ENCODE assay signal across 16 cellular contexts in genomic region chr20:25277051-25277801, GRCh38. TPM values are rescaled to one million over a fixed set of nuclear protein-coding genes. Genes with fewer than 3 reads are reported as not detected.
DNase-seq lines count a peak whose midpoint lies in the region; ATAC-seq, FAIRE-seq and TF ChIP-seq lines count a peak whose summit lies in the region.
"Had no signal": no experiment of that assay in that cellular context is flagged by ENCODE, and none has a peak within 500 bp of the region (broad histone marks: within the 10 kb centered on the region; RNA-seq: fewer than 3 reads in every experiment).

No MANE protein-coding gene starts in this region.

- H3K9me3 ChIP-seq in kidney (ENCODE audit: control insufficient read depth in 1 of 2, low read length in 2 of 2) (no peaks in the 10 kb centered on the region), stomach (no peaks in the 10 kb centered on the region)
- H3K9me3 ChIP-seq: ascending aorta had no signal

- intact Hi-C loops in kidney (cut with DNase I) (no loop called here), stomach (cut with DNase I; ENCODE audit: low total_unique reads) (no loop called here)

- TF ChIP-seq POLR2A in stomach (IDR thresholded peaks at IDR 0.05) = no peak

- H3K27me3 ChIP-seq in stomach = no peaks in the 10 kb centered on the region
- H3K27me3 ChIP-seq: ascending aorta had no signal

- ATAC-seq in GM19467 (IDR thresholded peaks at IDR 0.05; ENCODE audit: unreplicated experiment) (no peak), GM18519 (IDR thresholded peaks at IDR 0.05; ENCODE audit: low FRiP score, unreplicated experiment) (no peak)
- ATAC-seq: PC-3 had no signal

- H3K36me3 ChIP-seq in kidney (ENCODE audit: control insufficient read depth in 1 of 2, insufficient read depth in 2 of 2, low read length in 2 of 2) (peaks cover 14 to 22% of the 10 kb centered on the region in 2 donors), stomach (peaks cover 59 to 100% (median 100%) of the 10 kb centered on the region in 4 donors)

- H3K4me1 ChIP-seq in kidney (ENCODE audit: control insufficient read depth in 1 of 2, insufficient read depth in 1 of 2, low read depth in 1 of 2, low read length in 2 of 2) (peaks cover 0 to 8% of the 10 kb centered on the region in 2 donors), stomach (peaks cover 0 to 10% (median 3%) of the 10 kb centered on the region in 4 donors)
- H3K4me1 ChIP-seq: ascending aorta had no signal

- DNase-seq in NCI-H1092 (lab: John Stamatoyannopoulos, UW) = peak; percentile 42
- DNase-seq in kidney = peak; percentile 64
- peak; percentile 23 for DNase-seq in stomach
- no peak for DNase-seq in anterior cingulate cortex (lab: John Stamatoyannopoulos, UW)
- DNase-seq: activated T-cell treated with anti-CD3 and anti-CD28 coated beads for 4 hours; CD4-positive, CD25-positive, alpha-beta regulatory T cell; mesendoderm; NCI-H146; NCI-H524; PC-3 had no signal

- no peak for FAIRE-seq in kidney (lab: Jason Lieb, UNC)

- no peak overlapping the region for H3K4me3 ChIP-seq in kidney (ENCODE audit: low read length in 2 of 2)
- no peak overlapping the region for H3K4me3 ChIP-seq in stomach
- H3K4me3 ChIP-seq: ascending aorta, smooth muscle cell had no signal

- TF ChIP-seq CTCF in VCaP (conservative IDR thresholded peaks at IDR 0.05) (no peak), kidney (IDR thresholded peaks at IDR 0.05; ENCODE audit: borderline replicate concordance, extremely low read depth, insufficient read depth) (no peak), stomach (IDR thresholded peaks at IDR 0.05) (no peak)

- TF ChIP-seq EP300 in stomach (IDR thresholded peaks at IDR 0.05) = no peak

- H3K27ac ChIP-seq in VCaP = peak overlapping the region; percentile 94
- no peak overlapping the region for H3K27ac ChIP-seq in kidney (ENCODE audit: low read depth in 2 of 2, low read length in 2 of 2)
- H3K27ac ChIP-seq in stomach = no peak overlapping the region
- H3K27ac ChIP-seq: ascending aorta, KMS-11 had no signal

- 88 to 92% (median 90%) methylated on average over 24 of the region's 24 CpGs for WGBS in stomach, 5 donors

- H3K9ac ChIP-seq in kidney (ENCODE audit: low read length in 2 of 2) = no peak overlapping the region
- H3K9ac ChIP-seq: KMS-11 had no signal

RNA-seq across cellular contexts. Expression of gene PYGB, which starts 29.3 kb away (rescaled TPM):
- total RNA-seq in kidney (176 TPM), stomach (100 to 1,000 TPM in 2 of 5 donors, 10 to 100 TPM in 3; 34.4 to 116 (median 78.8) TPM)
- polyA plus RNA-seq in kidney (ENCODE audit: insufficient read depth, low read depth, low replicate concordance) (50.9 TPM), stomach (10 to 100 TPM; 23.1 to 34.0 (median 28.8) TPM)

Comparison
In these comparisons a context has a peak if more than half of its experiments do, and no peak if none do; other contexts are left out.
1. DNase-seq: peak in NCI-H1092 (single experiment), kidney (single experiment) and stomach (single experiment); none in anterior cingulate cortex (0 of 58).